In genomic region chr5:94855543-94855942, GRCh38 we compare ENCODE assay signal across 31 cellular contexts.
"Had no signal": no experiment of that assay in that cellular context is flagged by ENCODE, and none has a peak within 500 bp of the region (broad histone marks: within the 10 kb centered on the region; RNA-seq: fewer than 3 reads in every experiment).

No MANE protein-coding gene starts in this region.

- H3K4me1 ChIP-seq: Peyer's patch, SJSA1 had no signal

- H3K27ac ChIP-seq: Peyer's patch, SJSA1, VCaP had no signal

- H3K36me3 ChIP-seq: Peyer's patch, SJSA1 had no signal

- ATAC-seq: activated naive CD8-positive, alpha-beta T cell treated with anti-CD3 and anti-CD28 coated beads, Interleukin-2, amount 50 U/mL, for 24 hours; activated T-cell treated with anti-CD3 and anti-CD28 coated beads, Interleukin-2, amount 50 U/mL, for 4 hours; PC-3 had no signal

- H3K4me3 ChIP-seq: Peyer's patch, SJSA1 had no signal

- H3K27me3 ChIP-seq: Peyer's patch, SJSA1 had no signal

- H3K9me3 ChIP-seq: Peyer's patch, SJSA1 had no signal

- DNase-seq: activated B cell treated with CpG ODN at 0.5 μM for 24 hours; activated CD4-positive, alpha-beta memory T cell treated with anti-CD3 and anti-CD28 coated beads for 36 hours; activated CD4-positive, alpha-beta T cell treated with anti-CD3 and anti-CD28 coated beads for 4 hours; activated CD4-positive, alpha-beta T cell treated with anti-CD3 and anti-CD28 coated beads, Interleukin-2, amount 50 U/mL, for 1 hour; activated CD4-positive, CD25-positive, alpha-beta regulatory T cell treated with anti-CD3 and anti-CD28 coated beads, Interleukin-2, amount 50 U/mL, for 72 hours; activated CD8-positive, alpha-beta memory T cell treated with anti-CD3 and anti-CD28 coated beads, Interleukin-2, amount 50 U/mL, for 4 hours; activated gamma-delta T cell treated with Interleukin-2 at 50 U/mL for 16 hours; activated naive CD4-positive, alpha-beta T cell treated with anti-CD3 and anti-CD28 coated beads for 36 hours; activated naive CD8-positive, alpha-beta T cell treated with anti-CD3 and anti-CD28 coated beads, Interleukin-2, amount 50 U/mL, for 24 hours; activated T-cell treated with anti-CD3 and anti-CD28 coated beads for 4 hours; activated T-cell treated with anti-CD3 and anti-CD28 coated beads, Interleukin-2, amount 50 U/mL, for 4 hours; anterior cingulate cortex; caudate nucleus; cerebellar nuclear complex; NCI-H1092 treated with DMSO at 0.1 percent for 48 hours; NCI-H1694; NCI-H2029; NCI-H226; NCI-H446 treated with DMSO at 0.1 percent for 48 hours; NCI-H524; NCI-H774; PC-3; Peyer's patch; RPMI8226; SHP77 treated with DMSO at 0.1 percent for 48 hours; SW 1271; T-helper 1 cell; T-helper 2 cell; T-helper 9 cell had no signal
